ENCODE assay signal across 1 cellular context in the genomic region with DNA sequence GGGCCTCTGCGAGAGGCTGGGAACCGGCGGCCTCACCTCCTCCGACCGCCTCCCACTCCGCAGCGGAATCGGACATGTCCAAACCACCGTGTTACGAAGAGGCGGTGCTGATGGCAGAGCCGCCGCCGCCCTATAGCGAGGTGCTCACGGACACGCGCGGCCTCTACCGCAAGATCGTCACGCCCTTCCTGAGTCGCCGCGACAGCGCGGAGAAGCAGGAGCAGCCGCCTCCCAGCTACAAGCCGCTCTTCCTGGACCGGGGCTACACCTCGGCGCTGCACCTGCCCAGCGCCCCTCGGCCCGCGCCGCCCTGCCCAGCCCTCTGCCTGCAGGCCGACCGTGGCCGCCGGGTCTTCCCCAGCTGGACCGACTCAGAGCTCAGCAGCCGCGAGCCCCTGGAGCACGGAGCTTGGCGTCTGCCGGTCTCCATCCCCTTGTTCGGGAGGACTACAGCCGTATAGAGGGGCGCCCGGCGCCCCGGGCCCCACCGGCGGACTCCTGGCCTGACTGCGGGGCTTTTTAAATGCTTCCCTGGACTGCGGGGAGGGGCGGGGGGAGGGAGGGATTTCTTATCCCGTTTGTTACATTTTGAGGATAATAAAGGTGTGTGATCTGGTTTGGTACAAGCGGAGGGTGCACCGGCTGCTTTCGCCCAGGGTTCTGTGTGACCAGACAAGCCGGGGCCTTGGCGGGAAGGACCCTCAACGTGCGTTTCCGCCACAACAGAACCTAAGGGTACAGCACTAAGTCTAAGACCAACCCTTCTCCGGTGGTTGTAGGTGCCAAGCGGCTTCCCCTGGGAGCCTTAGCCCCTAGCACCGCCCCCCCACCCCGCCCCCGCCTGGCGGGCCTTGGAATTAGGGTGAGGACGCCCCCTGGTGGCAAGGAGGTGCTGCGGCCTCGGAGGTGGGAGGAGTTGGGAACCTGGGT.
A peak's percentile ranks its signal among the peaks of the same experiment; 100 is the strongest.
TF ChIP-seq lines count a peak whose summit lies in the region.

No MANE protein-coding gene starts in this region.

TF ChIP-seq in GM12878, 131 proteins besides CTCF, POLR2A, EP300 and RAD21:
- TF ChIP-seq BACH1 (IDR thresholded peaks at IDR 0.05; ENCODE audit: borderline replicate concordance) = peak; percentile 9; the same call in 1 of the 2 replicates
- TF ChIP-seq SMC3 (IDR thresholded peaks at IDR 0.05; ENCODE audit: borderline replicate concordance, low read length) = peak; percentile 66; the same call in 1 of the 2 replicates
- no peak for TF ChIP-seq CREM (IDR thresholded peaks at IDR 0.05; ENCODE audit: low read depth)
- TF ChIP-seq PML (IDR thresholded peaks at IDR 0.05; ENCODE audit: low read length) = no peak
- 0 out of 2 replicates have a peak, but pooled peaks have one; percentile 2 for TF ChIP-seq NR2F1 (conservative IDR thresholded peaks at IDR 0.05)
- TF ChIP-seq BRCA1 (IDR thresholded peaks at IDR 0.05; ENCODE audit: low read depth, low read length) = no peak
- TF ChIP-seq SMARCA5 (IDR thresholded peaks at IDR 0.05) = peak; percentile 26; the same call in 1 of the 2 replicates
- TF ChIP-seq RCOR1 (conservative IDR thresholded peaks at IDR 0.05; ENCODE audit: low read depth, low read length) = no peak
- TF ChIP-seq, protein P1, sequence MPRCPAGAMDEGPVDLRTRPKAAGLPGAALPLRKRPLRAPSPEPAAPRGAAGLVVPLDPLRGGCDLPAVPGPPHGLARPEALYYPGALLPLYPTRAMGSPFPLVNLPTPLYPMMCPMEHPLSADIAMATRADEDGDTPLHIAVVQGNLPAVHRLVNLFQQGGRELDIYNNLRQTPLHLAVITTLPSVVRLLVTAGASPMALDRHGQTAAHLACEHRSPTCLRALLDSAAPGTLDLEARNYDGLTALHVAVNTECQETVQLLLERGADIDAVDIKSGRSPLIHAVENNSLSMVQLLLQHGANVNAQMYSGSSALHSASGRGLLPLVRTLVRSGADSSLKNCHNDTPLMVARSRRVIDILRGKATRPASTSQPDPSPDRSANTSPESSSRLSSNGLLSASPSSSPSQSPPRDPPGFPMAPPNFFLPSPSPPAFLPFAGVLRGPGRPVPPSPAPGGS (IDR thresholded peaks at IDR 0.05; ENCODE audit: borderline replicate concordance, insufficient read depth, low read depth, low read length, poor library complexity, severe bottlenecking) = peak; percentile 9
- TF ChIP-seq, protein P2, sequence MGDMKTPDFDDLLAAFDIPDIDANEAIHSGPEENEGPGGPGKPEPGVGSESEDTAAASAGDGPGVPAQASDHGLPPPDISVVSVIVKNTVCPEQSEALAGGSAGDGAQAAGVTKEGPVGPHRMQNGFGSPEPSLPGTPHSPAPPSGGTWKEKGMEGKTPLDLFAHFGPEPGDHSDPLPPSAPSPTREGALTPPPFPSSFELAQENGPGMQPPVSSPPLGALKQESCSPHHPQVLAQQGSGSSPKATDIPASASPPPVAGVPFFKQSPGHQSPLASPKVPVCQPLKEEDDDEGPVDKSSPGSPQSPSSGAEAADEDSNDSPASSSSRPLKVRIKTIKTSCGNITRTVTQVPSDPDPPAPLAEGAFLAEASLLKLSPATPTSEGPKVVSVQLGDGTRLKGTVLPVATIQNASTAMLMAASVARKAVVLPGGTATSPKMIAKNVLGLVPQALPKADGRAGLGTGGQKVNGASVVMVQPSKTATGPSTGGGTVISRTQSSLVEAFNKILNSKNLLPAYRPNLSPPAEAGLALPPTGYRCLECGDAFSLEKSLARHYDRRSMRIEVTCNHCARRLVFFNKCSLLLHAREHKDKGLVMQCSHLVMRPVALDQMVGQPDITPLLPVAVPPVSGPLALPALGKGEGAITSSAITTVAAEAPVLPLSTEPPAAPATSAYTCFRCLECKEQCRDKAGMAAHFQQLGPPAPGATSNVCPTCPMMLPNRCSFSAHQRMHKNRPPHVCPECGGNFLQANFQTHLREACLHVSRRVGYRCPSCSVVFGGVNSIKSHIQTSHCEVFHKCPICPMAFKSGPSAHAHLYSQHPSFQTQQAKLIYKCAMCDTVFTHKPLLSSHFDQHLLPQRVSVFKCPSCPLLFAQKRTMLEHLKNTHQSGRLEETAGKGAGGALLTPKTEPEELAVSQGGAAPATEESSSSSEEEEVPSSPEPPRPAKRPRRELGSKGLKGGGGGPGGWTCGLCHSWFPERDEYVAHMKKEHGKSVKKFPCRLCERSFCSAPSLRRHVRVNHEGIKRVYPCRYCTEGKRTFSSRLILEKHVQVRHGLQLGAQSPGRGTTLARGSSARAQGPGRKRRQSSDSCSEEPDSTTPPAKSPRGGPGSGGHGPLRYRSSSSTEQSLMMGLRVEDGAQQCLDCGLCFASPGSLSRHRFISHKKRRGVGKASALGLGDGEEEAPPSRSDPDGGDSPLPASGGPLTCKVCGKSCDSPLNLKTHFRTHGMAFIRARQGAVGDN (IDR thresholded peaks at IDR 0.05) = 0 out of 2 replicates have a peak, but pooled peaks have one; percentile 14
- TF ChIP-seq IKZF2 (IDR thresholded peaks at IDR 0.05) = peak in 1 of 2 experiments; percentile 51; a peak in 2 of 4 replicates
- peak in 1 of 2 experiments; percentile 98; a peak in 2 of 3 replicates for TF ChIP-seq EGR1 (IDR thresholded peaks at IDR 0.05; ENCODE audit: borderline replicate concordance in 1 of 2, low read depth in 2 of 2, low read length in 2 of 2)
- TF ChIP-seq CHD2 (IDR thresholded peaks at IDR 0.05; ENCODE audit: borderline replicate concordance, low read depth, low read length) = peak; percentile 43; the same call in 1 of the 2 replicates
- TF ChIP-seq ZZZ3 (IDR thresholded peaks at IDR 0.05; ENCODE audit: control insufficient read depth, insufficient read length, low read depth) = no peak
- TF ChIP-seq ESRRA (IDR thresholded peaks at IDR 0.05; ENCODE audit: low read length) = no peak
- TF ChIP-seq MTA3 (IDR thresholded peaks at IDR 0.05; ENCODE audit: borderline replicate concordance, low read length) = no peak
- peak; percentile 21; the same call in 1 of the 2 replicates for TF ChIP-seq RB1 (IDR thresholded peaks at IDR 0.05; ENCODE audit: borderline replicate concordance)
- peak; percentile 90 for TF ChIP-seq MEF2B (IDR thresholded peaks at IDR 0.05; ENCODE audit: partially characterized antibody, poor library complexity, severe bottlenecking)
- 0 out of 2 replicates have a peak, but pooled peaks have one; percentile 17 for TF ChIP-seq CBFB (IDR thresholded peaks at IDR 0.05; ENCODE audit: low read depth)
- TF ChIP-seq, protein P3, sequence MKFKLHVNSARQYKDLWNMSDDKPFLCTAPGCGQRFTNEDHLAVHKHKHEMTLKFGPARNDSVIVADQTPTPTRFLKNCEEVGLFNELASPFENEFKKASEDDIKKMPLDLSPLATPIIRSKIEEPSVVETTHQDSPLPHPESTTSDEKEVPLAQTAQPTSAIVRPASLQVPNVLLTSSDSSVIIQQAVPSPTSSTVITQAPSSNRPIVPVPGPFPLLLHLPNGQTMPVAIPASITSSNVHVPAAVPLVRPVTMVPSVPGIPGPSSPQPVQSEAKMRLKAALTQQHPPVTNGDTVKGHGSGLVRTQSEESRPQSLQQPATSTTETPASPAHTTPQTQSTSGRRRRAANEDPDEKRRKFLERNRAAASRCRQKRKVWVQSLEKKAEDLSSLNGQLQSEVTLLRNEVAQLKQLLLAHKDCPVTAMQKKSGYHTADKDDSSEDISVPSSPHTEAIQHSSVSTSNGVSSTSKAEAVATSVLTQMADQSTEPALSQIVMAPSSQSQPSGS (IDR thresholded peaks at IDR 0.05; ENCODE audit: low read length) = no peak
- peak; percentile 68 for TF ChIP-seq YY1 (IDR thresholded peaks at IDR 0.05; ENCODE audit: low read depth, low read length)
- no peak for TF ChIP-seq ZNF274 (IDR thresholded peaks at IDR 0.05; ENCODE audit: insufficient read depth, insufficient read length)
- TF ChIP-seq MXI1 (IDR thresholded peaks at IDR 0.05; ENCODE audit: low read depth, low read length) = peak; percentile 2
- TF ChIP-seq, protein P4, sequence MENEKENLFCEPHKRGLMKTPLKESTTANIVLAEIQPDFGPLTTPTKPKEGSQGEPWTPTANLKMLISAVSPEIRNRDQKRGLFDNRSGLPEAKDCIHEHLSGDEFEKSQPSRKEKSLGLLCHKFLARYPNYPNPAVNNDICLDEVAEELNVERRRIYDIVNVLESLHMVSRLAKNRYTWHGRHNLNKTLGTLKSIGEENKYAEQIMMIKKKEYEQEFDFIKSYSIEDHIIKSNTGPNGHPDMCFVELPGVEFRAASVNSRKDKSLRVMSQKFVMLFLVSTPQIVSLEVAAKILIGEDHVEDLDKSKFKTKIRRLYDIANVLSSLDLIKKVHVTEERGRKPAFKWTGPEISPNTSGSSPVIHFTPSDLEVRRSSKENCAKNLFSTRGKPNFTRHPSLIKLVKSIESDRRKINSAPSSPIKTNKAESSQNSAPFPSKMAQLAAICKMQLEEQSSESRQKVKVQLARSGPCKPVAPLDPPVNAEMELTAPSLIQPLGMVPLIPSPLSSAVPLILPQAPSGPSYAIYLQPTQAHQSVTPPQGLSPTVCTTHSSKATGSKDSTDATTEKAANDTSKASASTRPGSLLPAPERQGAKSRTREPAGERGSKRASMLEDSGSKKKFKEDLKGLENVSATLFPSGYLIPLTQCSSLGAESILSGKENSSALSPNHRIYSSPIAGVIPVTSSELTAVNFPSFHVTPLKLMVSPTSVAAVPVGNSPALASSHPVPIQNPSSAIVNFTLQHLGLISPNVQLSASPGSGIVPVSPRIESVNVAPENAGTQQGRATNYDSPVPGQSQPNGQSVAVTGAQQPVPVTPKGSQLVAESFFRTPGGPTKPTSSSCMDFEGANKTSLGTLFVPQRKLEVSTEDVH (IDR thresholded peaks at IDR 0.05; ENCODE audit: low read depth, partially characterized antibody) = no peak
- peak; percentile 78; the same call in 1 of the 2 replicates for TF ChIP-seq POLR2AphosphoS2 (IDR thresholded peaks at IDR 0.05; ENCODE audit: low read depth, low read length)
- TF ChIP-seq ZNF207 (IDR thresholded peaks at IDR 0.05; ENCODE audit: borderline replicate concordance) = no peak
